Comparison of ENCODE assay signal across 8 cellular contexts in the genomic region with DNA sequence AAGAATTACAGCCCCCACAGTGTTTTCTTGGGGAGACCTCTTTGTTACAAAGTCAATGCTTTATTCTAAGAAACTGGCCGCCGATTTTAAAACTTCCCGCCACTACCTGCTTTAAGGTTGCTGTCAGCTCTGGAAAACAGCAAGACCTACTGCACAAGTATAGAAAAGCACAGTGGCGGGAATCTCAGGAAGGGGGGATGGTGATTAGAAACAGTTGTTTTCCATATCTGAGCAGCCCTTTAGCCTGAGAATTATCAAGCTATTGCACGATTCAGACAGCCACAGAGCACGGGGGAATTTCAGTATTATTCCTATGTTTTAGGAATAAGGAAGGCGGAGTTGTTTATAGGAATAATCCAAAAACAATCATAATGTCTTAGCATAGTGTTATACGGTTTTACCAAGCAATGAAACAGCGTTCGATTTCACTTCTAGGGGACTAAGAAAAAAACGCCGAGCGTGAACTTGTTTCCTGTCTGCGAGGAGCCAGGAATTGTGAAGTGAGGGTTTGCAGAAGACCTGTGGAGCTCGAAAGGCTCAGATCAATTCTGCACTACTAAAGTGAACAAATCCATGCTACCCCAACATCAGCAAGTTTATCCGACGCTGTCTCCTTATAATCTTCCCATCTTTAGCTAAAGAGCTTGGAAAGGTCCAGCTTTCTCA.
DNase-seq lines count a peak whose midpoint lies in the region; ATAC-seq and TF ChIP-seq lines count a peak whose summit lies in the region.

No MANE protein-coding gene starts in this region.

- H3K4me3 ChIP-seq in SJCRH30 (peak overlapping the region; percentile 69), fibroblast of the aortic adventitia (ENCODE audit: low read depth, low read length) (peak overlapping the region; percentile 72)

- in situ Hi-C loops in ACHN (cut with HindIII; ENCODE audit: low pct_ligation_motif_present, low pct_unique_long_range_greater_than_20kb, low sequenced_read_pairs): no loop called here

- peak overlapping the region; percentile 36 for H3K27ac ChIP-seq in SJCRH30

- no peaks in the 10 kb centered on the region for H3K27me3 ChIP-seq in SJCRH30

- H3K27me3 Mint-ChIP-seq in progenitor cell of endocrine pancreas: peaks cover 13% of the 10 kb centered on the region

- DNase-seq in ACHN: peak; percentile 38
- DNase-seq in SJCRH30: peak in 1 of 2 experiments; percentile 32
- no peak for DNase-seq in fibroblast of the aortic adventitia (ENCODE audit: low read depth)
- DNase-seq in progenitor cell of endocrine pancreas (ENCODE audit: low spot score, unreplicated experiment): no peak
- no peak for DNase-seq in NOMO-1 (lab: John Stamatoyannopoulos, UW; ENCODE audit: unreplicated experiment in 2 of 2)
- DNase-seq in retina: no peak

- no peaks in the 10 kb centered on the region for H3K36me3 ChIP-seq in SJCRH30

- peak overlapping the region; percentile 97 for H3K27ac Mint-ChIP-seq in progenitor cell of endocrine pancreas

- ATAC-seq in GM18861 (IDR thresholded peaks at IDR 0.05; ENCODE audit: unreplicated experiment): peak; percentile 25
- peak; percentile 10 for ATAC-seq in HG03039 (IDR thresholded peaks at IDR 0.05; ENCODE audit: unreplicated experiment)

- H3K36me3 Mint-ChIP-seq in progenitor cell of endocrine pancreas (ENCODE audit: insufficient read depth): no peaks in the 10 kb centered on the region

- no peaks in the 10 kb centered on the region for H3K4me1 ChIP-seq in SJCRH30

- no peaks in the 10 kb centered on the region for H3K9me3 Mint-ChIP-seq in progenitor cell of endocrine pancreas (ENCODE audit: low read depth)

- peak overlapping the region; percentile 92 for H3K4me3 Mint-ChIP-seq in progenitor cell of endocrine pancreas (ENCODE audit: low read depth)

- peaks cover 5% of the 10 kb centered on the region for H3K4me1 Mint-ChIP-seq in progenitor cell of endocrine pancreas (ENCODE audit: low read depth)

- TF ChIP-seq CTCF in fibroblast of the aortic adventitia (IDR thresholded peaks at IDR 0.05; ENCODE audit: insufficient read depth, low read length) (no peak), progenitor cell of endocrine pancreas (IDR thresholded peaks at IDR 0.05; ENCODE audit: unreplicated experiment) (no peak)

- no peaks in the 10 kb centered on the region for H3K9me3 ChIP-seq in SJCRH30 (replicated peaks)
